ENCODE assay signal across 18 cellular contexts in genomic region chr3:122169911-122170310, GRCh38. TPM values are rescaled to one million over a fixed set of nuclear protein-coding genes. Genes with fewer than 3 reads are reported as not detected.
DNase-seq lines count a peak whose midpoint lies in the region; ATAC-seq and TF ChIP-seq lines count a peak whose summit lies in the region.
"Had no signal": no experiment of that assay in that cellular context is flagged by ENCODE, and none has a peak within 500 bp of the region (broad histone marks: within the 10 kb centered on the region; RNA-seq: fewer than 3 reads in every experiment).

No MANE protein-coding gene starts in this region.

- no peak overlapping the region for H2AK5ac ChIP-seq in trophoblast cell (ENCODE audit: low read length)

- no peak for ATAC-seq in PC-3
- ATAC-seq in GM18502 (IDR thresholded peaks at IDR 0.05; ENCODE audit: poor library complexity, unreplicated experiment), result no peak

- no peak overlapping the region for H3K4ac ChIP-seq in trophoblast cell (ENCODE audit: low read depth, low read length)

- H3K79me2 ChIP-seq in PC-3 (ENCODE audit: low read length) (no peaks in the 10 kb centered on the region), trophoblast cell (ENCODE audit: control insufficient read depth, insufficient read depth, low read length, poor library complexity) (no peaks in the 10 kb centered on the region)

- H3K9me3 ChIP-seq in PC-3 (ENCODE audit: low read length) (peaks cover 10% of the 10 kb centered on the region; the same call in 1 of the 2 replicates), trophoblast cell (ENCODE audit: insufficient read depth, low read depth, low read length) (peaks cover 8% of the 10 kb centered on the region)
- H3K9me3 ChIP-seq: A549, SJCRH30 had no signal

- H2BK5ac ChIP-seq in trophoblast cell (ENCODE audit: low read depth, low read length, poor library complexity), result no peak overlapping the region

- no peaks in the 10 kb centered on the region for H3K9me2 ChIP-seq in PC-3 (replicated peaks; ENCODE audit: low read length)

- WGBS in trophoblast cell (ENCODE audit: extremely low coverage, insufficient coverage, insufficient read length), result no CpG with 5 or more reads among the region's 3 CpGs

- no peaks in the 10 kb centered on the region for H4K20me1 ChIP-seq in PC-3 (ENCODE audit: low read length)
- H4K20me1 ChIP-seq: BLaER1 had no signal

- CTCF ChIA-PET in PC-3 (lab: Charles Lee), result no interaction called here

- H3K27ac ChIP-seq in PC-3 (ENCODE audit: low read length), result no peak overlapping the region
- no peak overlapping the region for H3K27ac ChIP-seq in trophoblast cell (ENCODE audit: low read depth, low read length)
- H3K27ac ChIP-seq: A549, BLaER1, SJCRH30 had no signal

- POLR2A ChIA-PET in PC-3 (lab: Charles Lee; ENCODE audit: unreplicated experiment), result no interaction called here

- no peak overlapping the region for H4K8ac ChIP-seq in trophoblast cell (ENCODE audit: low read depth, low read length)

- H3K4me3 ChIP-seq in PC-3 (ENCODE audit: low read length), result no peak overlapping the region
- H3K4me3 ChIP-seq in trophoblast cell (ENCODE audit: low read depth, low read length), result no peak overlapping the region
- H3K4me3 ChIP-seq: A549, BLaER1, SJCRH30 had no signal

- DNase-seq in EL (peak; percentile 37), PC-3 (peak; percentile 35), erythroblast (lab: John Stamatoyannopoulos, UW) (peak; percentile 8 to 12), trophoblast cell (peak; percentile 91 to 95), DMS153 treated with DMSO at 0.1 percent for 48 hours (lab: John Stamatoyannopoulos, UW; ENCODE audit: unreplicated experiment) (no peak), NCI-H2171 (lab: John Stamatoyannopoulos, UW) (no peak)
- DNase-seq: CD4-positive, alpha-beta memory T cell; DMS53; NCI-H1105; NCI-H2081 treated with DMSO at 0.1 percent for 48 hours; NCI-H510A treated with DMSO at 0.1 percent for 48 hours; NCI-H774; RPMI8226; SJCRH30 had no signal

- BruUV-seq in PC-3 (replicated peaks; lab: Mats Ljungman, UMichigan), result no TSS peak

- no peak overlapping the region for H3K14ac ChIP-seq in trophoblast cell (ENCODE audit: low read length)

- no peak for TF ChIP-seq POLR2A in erythroblast (IDR thresholded peaks at IDR 0.05; ENCODE audit: low read length)

- no peak overlapping the region for H3K4me2 ChIP-seq in PC-3 (ENCODE audit: low read length)
- no peak overlapping the region for H3K4me2 ChIP-seq in trophoblast cell (ENCODE audit: low read length)
- H3K4me2 ChIP-seq: A549, BLaER1 had no signal

- no peaks in the 10 kb centered on the region for H3K79me1 ChIP-seq in trophoblast cell (ENCODE audit: low read length)

- no peak overlapping the region for H4K91ac ChIP-seq in trophoblast cell (ENCODE audit: low read depth, low read length)

- intact Hi-C loops in PC-3 (cut with micrococcal nuclease), result no loop called here

- no peaks in the 10 kb centered on the region for H3K4me1 ChIP-seq in PC-3 (ENCODE audit: insufficient read depth, low read length)
- no peaks in the 10 kb centered on the region for H3K4me1 ChIP-seq in trophoblast cell (ENCODE audit: control insufficient read depth in 1 of 2, insufficient read depth in 2 of 2, low read length in 2 of 2)
- H3K4me1 ChIP-seq: A549, BLaER1, SJCRH30 had no signal

- H3K27me3 ChIP-seq in PC-3 (ENCODE audit: low read length) (peaks cover 5% of the 10 kb centered on the region; the same call in 1 of the 2 replicates), trophoblast cell (ENCODE audit: insufficient read depth, low read length) (no peaks in the 10 kb centered on the region)
- H3K27me3 ChIP-seq: BLaER1, SJCRH30 had no signal

- TF ChIP-seq CTCF in PC-3 (conservative IDR thresholded peaks at IDR 0.05; ENCODE audit: low read depth, low read length), result no peak

- H3K23ac ChIP-seq in trophoblast cell (ENCODE audit: low read length), result no peak overlapping the region

- H4K12ac ChIP-seq in trophoblast cell (ENCODE audit: low read depth, low read length), result no peak overlapping the region

- H2AFZ ChIP-seq in PC-3 (ENCODE audit: low read length) (no peak overlapping the region), trophoblast cell (ENCODE audit: insufficient read depth, low read length, poor library complexity) (no peak overlapping the region)

- H3K36me3 ChIP-seq in PC-3 (ENCODE audit: low read depth, low read length) (no peaks in the 10 kb centered on the region), trophoblast cell (ENCODE audit: control insufficient read depth in 1 of 2, insufficient read depth in 2 of 2, low read length in 2 of 2) (no peaks in the 10 kb centered on the region)
- H3K36me3 ChIP-seq: BLaER1, SJCRH30 had no signal

- H3K9ac ChIP-seq in PC-3 (ENCODE audit: low read length), result no peak overlapping the region
- no peak overlapping the region for H3K9ac ChIP-seq in trophoblast cell (ENCODE audit: low read length)
- H3K9ac ChIP-seq: BLaER1 had no signal

- no peaks in the 10 kb centered on the region for H3F3A ChIP-seq in PC-3 (ENCODE audit: low read length, unreplicated experiment)

- H2BK120ac ChIP-seq in trophoblast cell (ENCODE audit: insufficient read depth, low read length, poor library complexity), result no peak overlapping the region

- no peak overlapping the region for H2BK12ac ChIP-seq in trophoblast cell (ENCODE audit: low read length)

- H3K18ac ChIP-seq in trophoblast cell (ENCODE audit: low read length), result no peak overlapping the region

RNA-seq across cellular contexts. Expression of gene CASR, which starts 13.6 kb away (rescaled TPM):
- not detected in 2 replicates for total RNA-seq in PC-3 (2014; rRNA removed)
- under 0.01 and 0.01 TPM in 2 replicates for polyA plus RNA-seq in trophoblast cell (2013)
- total RNA-seq: H4, SJCRH30 had no signal
- polyA plus RNA-seq: A549 had no signal

Comparison
In these comparisons a context has a peak if more than half of its experiments do, and no peak if none do; other contexts are left out.
1. DNase-seq: peak in EL (single experiment), PC-3 (single experiment), erythroblast (2 of 2) and trophoblast cell (2 of 2); none in DMS153 treated with DMSO at 0.1 percent for 48 hours (single experiment) and NCI-H2171 (single experiment).